Comparison of ENCODE assay signal across 15 cellular contexts in genomic region chr1:86871001-86871400, GRCh38.
DNase-seq lines count a peak whose midpoint lies in the region; ATAC-seq, FAIRE-seq and TF ChIP-seq lines count a peak whose summit lies in the region.
"Had no signal": no experiment of that assay in that cellular context is flagged by ENCODE, and none has a peak within 500 bp of the region (broad histone marks: within the 10 kb centered on the region; RNA-seq: fewer than 3 reads in every experiment).

No MANE protein-coding gene starts in this region.

- FAIRE-seq in A204.1 (lab: Jason Lieb, UNC) = peak; percentile 9
- peak; percentile 5 for FAIRE-seq in TTC549 (lab: Jason Lieb, UNC)
- FAIRE-seq: A549, GM12891 had no signal

- no peak for TF ChIP-seq CTCF in LNCaP clone FGC (IDR thresholded peaks at IDR 0.05; ENCODE audit: control insufficient read depth, extremely low read depth, insufficient read depth)

- peaks cover 20% of the 10 kb centered on the region for H3K4me1 Mint-ChIP-seq in memory B cell
- peaks cover 19 to 36% of the 10 kb centered on the region in 2 donors for H3K4me1 Mint-ChIP-seq in stimulated activated naive B cell treated with anti-CD40 and anti-IgM and Interleukin-4, amounts not matched to agents 10 μg/mL and 1 μg/mL and 100 μg/mL, for 72 hours

- ATAC-seq in memory B cell (ENCODE audit: low read depth) = no peak
- ATAC-seq in stimulated activated naive B cell treated with anti-CD40 and anti-IgM and Interleukin-4, amounts not matched to agents 10 μg/mL and 1 μg/mL and 100 μg/mL, for 72 hours (replicated peaks) = no peak
- ATAC-seq: A549 had no signal

- peak overlapping the region; percentile 69 for H3K27ac Mint-ChIP-seq in memory B cell
- H3K27ac Mint-ChIP-seq in stimulated activated naive B cell treated with anti-CD40 and anti-IgM and Interleukin-4, amounts not matched to agents 10 μg/mL and 1 μg/mL and 100 μg/mL, for 72 hours = no peak overlapping the region
- H3K27ac Mint-ChIP-seq: H9 had no signal

- H3K4me3 ChIP-seq in LNCaP clone FGC (ENCODE audit: low read depth, low read length) = no peak overlapping the region; the same call in 1 of the 2 replicates
- H3K4me3 ChIP-seq: A549 had no signal

- H3K36me3 Mint-ChIP-seq in memory B cell = peaks cover 17% of the 10 kb centered on the region
- peaks cover 13 to 35% of the 10 kb centered on the region in 2 donors for H3K36me3 Mint-ChIP-seq in stimulated activated naive B cell treated with anti-CD40 and anti-IgM and Interleukin-4, amounts not matched to agents 10 μg/mL and 1 μg/mL and 100 μg/mL, for 72 hours

- H3K4me3 Mint-ChIP-seq in memory B cell = no peak overlapping the region
- no peak overlapping the region for H3K4me3 Mint-ChIP-seq in stimulated activated naive B cell treated with anti-CD40 and anti-IgM and Interleukin-4, amounts not matched to agents 10 μg/mL and 1 μg/mL and 100 μg/mL, for 72 hours
- H3K4me3 Mint-ChIP-seq: CD8-positive, alpha-beta memory T cell; H9 had no signal

- DNase-seq in LNCaP clone FGC (ENCODE audit: low read depth) (peak; percentile 91), memory B cell (ENCODE audit: low spot score in 2 of 2) (no peak), medulla oblongata (ENCODE audit: extremely low spot score) (no peak), NCI-H748 (lab: John Stamatoyannopoulos, UW; ENCODE audit: unreplicated experiment) (no peak)
- DNase-seq in stimulated activated naive B cell treated with anti-CD40 and anti-IgM and Interleukin-4, amounts not matched to agents 10 μg/mL and 1 μg/mL and 100 μg/mL, for 72 hours = no peak
- DNase-seq: Caco-2; CD8-positive, alpha-beta memory T cell; DMS53; GOT3; H9; IMR-90 had no signal

- H3K9me3 Mint-ChIP-seq in memory B cell = no peaks in the 10 kb centered on the region
- H3K9me3 Mint-ChIP-seq in stimulated activated naive B cell treated with anti-CD40 and anti-IgM and Interleukin-4, amounts not matched to agents 10 μg/mL and 1 μg/mL and 100 μg/mL, for 72 hours = peaks cover 0 to 2% of the 10 kb centered on the region in 2 donors
- H3K9me3 Mint-ChIP-seq: CD8-positive, alpha-beta memory T cell; H9 had no signal

- H3K27me3 Mint-ChIP-seq in memory B cell = no peaks in the 10 kb centered on the region
- H3K27me3 Mint-ChIP-seq in stimulated activated naive B cell treated with anti-CD40 and anti-IgM and Interleukin-4, amounts not matched to agents 10 μg/mL and 1 μg/mL and 100 μg/mL, for 72 hours = no peaks in the 10 kb centered on the region
- H3K27me3 Mint-ChIP-seq: CD8-positive, alpha-beta memory T cell had no signal
